In genomic region chr12:111175404-111175803, GRCh38 we compare ENCODE assay signal across 20 cellular contexts.
"Had no signal": no experiment of that assay in that cellular context is flagged by ENCODE, and none has a peak within 500 bp of the region (broad histone marks: within the 10 kb centered on the region; RNA-seq: fewer than 3 reads in every experiment).

No MANE protein-coding gene starts in this region.

- DNase-seq: activated CD4-positive, alpha-beta T cell treated with anti-CD3 and anti-CD28 coated beads for 1 hour; activated CD4-positive, alpha-beta T cell treated with anti-CD3 and anti-CD28 coated beads, Interleukin-2, amount 50 U/mL, for 1 hour; activated CD8-positive, alpha-beta memory T cell treated with anti-CD3 and anti-CD28 coated beads for 24 hours; activated CD8-positive, alpha-beta memory T cell treated with anti-CD3 and anti-CD28 coated beads, Interleukin-2, amount 50 U/mL, for 48 hours; activated naive CD4-positive, alpha-beta T cell treated with Interleukin-2 at 50 U/mL for 16 hours; activated naive CD8-positive, alpha-beta T cell treated with anti-CD3 and anti-CD28 coated beads for 36 hours; activated T-cell treated with anti-CD3 and anti-CD28 coated beads, Interleukin-2, amount 50 U/mL, for 48 hours; colonic mucosa; dorsolateral prefrontal cortex; effector memory CD8-positive, alpha-beta T cell; heart right ventricle; kidney; lower lobe of right lung; mesendoderm; naive B cell; spleen; stimulated activated CD4-positive, alpha-beta T cell treated with anti-CD3 and anti-CD28 coated beads, Interleukin-4, amount 100 ng/mL, for 24 hours; stimulated activated naive CD4-positive, alpha-beta T cell treated with Interleukin-2 at 50 U/mL for 16 hours; T-helper 9 cell; upper lobe of right lung had no signal
